Comparison of ENCODE assay signal across 19 cellular contexts in genomic region chr9:98975838-98976237, GRCh38. TPM values are rescaled to one million over a fixed set of nuclear protein-coding genes. Genes with fewer than 3 reads are reported as not detected.
DNase-seq lines count a peak whose midpoint lies in the region; ATAC-seq and TF ChIP-seq lines count a peak whose summit lies in the region.
"Had no signal": no experiment of that assay in that cellular context is flagged by ENCODE, and none has a peak within 500 bp of the region (broad histone marks: within the 10 kb centered on the region; RNA-seq: fewer than 3 reads in every experiment).

No MANE protein-coding gene starts in this region.

- no peak overlapping the region for H3K27ac ChIP-seq in IMR-90 (ENCODE audit: insufficient read depth, low read length)
- peak overlapping the region in 4 of 5 donors; percentile 67 to 85 (median 70) for H3K27ac ChIP-seq in stomach

- POLR2A ChIA-PET in IMR-90 (lab: Charles Lee; ENCODE audit: unreplicated experiment), result no interaction called here

- no peak overlapping the region for H3K14ac ChIP-seq in IMR-90 (replicated peaks; ENCODE audit: low read depth, low read length)

- no peak overlapping the region for H2BK20ac ChIP-seq in IMR-90 (ENCODE audit: low read depth, low read length)

- BruUV-seq in IMR-90 (replicated peaks; lab: Mats Ljungman, UMichigan), result no TSS peak

- in situ Hi-C loops in IMR-90 (cut with MboI; ENCODE audit: low sequenced_read_pairs), result no loop called here

- no peak overlapping the region; the same call in 1 of the 2 replicates for H4K91ac ChIP-seq in IMR-90 (ENCODE audit: insufficient read depth, low read depth, low read length)

- H2BK120ac ChIP-seq in IMR-90 (ENCODE audit: low read depth, low read length), result no peak overlapping the region

- no peak for TF ChIP-seq RAD21 in IMR-90 (IDR thresholded peaks at IDR 0.05; ENCODE audit: low read length)

- H3K9me1 ChIP-seq in IMR-90 (ENCODE audit: insufficient read depth, low read length), result peaks cover 21% of the 10 kb centered on the region

- H3K4me3 Mint-ChIP-seq in brain (peak overlapping the region; percentile 35 to 76 (median 71)), nephron (no peak overlapping the region)
- H3K4me3 Mint-ChIP-seq: CD4-positive, alpha-beta T cell had no signal

- no peak overlapping the region for H2BK15ac ChIP-seq in IMR-90 (ENCODE audit: low read depth, low read length)

- 92% methylated on average over 2 of the region's 3 CpGs; no CpG with 5 or more reads in 1 of the 2 experiments for WGBS in IMR-90 (ENCODE audit: extremely low coverage in 2 of 2, insufficient read length in 1 of 2), 2 experiments
- WGBS in stomach, 5 donors, result 71 to 92% (median 80%) methylated on average over 3 of the region's 3 CpGs

- CTCF ChIA-PET in IMR-90 (lab: Yijun Ruan, JAX), result interaction anchor here (1.4 kb wide), 1 partner anchor 165 kb away, joined by 3 read pairs; no protein-coding TSS in a partner anchor

- H2BK5ac ChIP-seq in IMR-90 (ENCODE audit: low read depth, low read length, poor library complexity, severe bottlenecking), result no peak overlapping the region

- no peak overlapping the region for H3K18ac ChIP-seq in IMR-90 (ENCODE audit: low read depth, low read length)

- no peaks in the 10 kb centered on the region for H3K27me3 ChIP-seq in IMR-90 (ENCODE audit: control insufficient read depth, insufficient read depth, low read length)
- H3K27me3 ChIP-seq in stomach, result peaks cover 0 to 6% (median 0%) of the 10 kb centered on the region in 3 donors

- TF ChIP-seq EP300 in stomach (IDR thresholded peaks at IDR 0.05), result no peak

- H3K36me3 Mint-ChIP-seq in brain, result no peaks in the 10 kb centered on the region
- no peaks in the 10 kb centered on the region for H3K36me3 Mint-ChIP-seq in nephron (ENCODE audit: low read depth)

- dilution Hi-C loops in IMR-90 (cut with HindIII; ENCODE audit: low sequenced_read_pairs, unreplicated experiment), result no loop called here

- no peak overlapping the region for H3K23ac ChIP-seq in IMR-90 (ENCODE audit: low read depth, low read length)

- H3K4ac ChIP-seq in IMR-90 (ENCODE audit: low read depth, low read length), result no peak overlapping the region

- H3K4me2 ChIP-seq in IMR-90 (ENCODE audit: low read depth, low read length), result no peak overlapping the region

- ATAC-seq in IMR-90 (ENCODE audit: low read depth) (no peak), HG03565 (IDR thresholded peaks at IDR 0.05; ENCODE audit: unreplicated experiment) (no peak)

- TF ChIP-seq POLR2A in IMR-90 (IDR thresholded peaks at IDR 0.05; ENCODE audit: low read depth, low read length) (no peak), stomach (IDR thresholded peaks at IDR 0.05) (no peak)

- peaks cover 22% of the 10 kb centered on the region for H3K27me3 Mint-ChIP-seq in brain
- peaks cover 34% of the 10 kb centered on the region for H3K27me3 Mint-ChIP-seq in nephron (ENCODE audit: low read depth)

- H3K9ac ChIP-seq in IMR-90 (ENCODE audit: low read depth, low read length), result no peak overlapping the region

- no peak overlapping the region for H4K5ac ChIP-seq in IMR-90 (ENCODE audit: low read depth, low read length)

- DNase-seq in IMR-90 (no peak), stomach (no peak), AML-193 (lab: John Stamatoyannopoulos, UW) (no peak), retina (no peak)
- DNase-seq: BE2C; Calu3; CD4-positive, alpha-beta T cell; Karpas-422; NCI-H1105 treated with DMSO at 0.1 percent for 48 hours; NCI-H1694 treated with DMSO at 0.1 percent for 48 hours; NCI-H2107; NCI-H345; NCI-H69; NK-92 treated with Interleukin-12 subunit alpha and Interleukin-12 subunit beta, amount 100 ng/mL, for 24 hours had no signal

- intact Hi-C loops in IMR-90 (cut with micrococcal nuclease), result loop anchor here (1.0 to 2.0 kb wide), 3 partner anchors 23 to 164 kb away; no protein-coding TSS in a partner anchor
- intact Hi-C loops in stomach (cut with DNase I; ENCODE audit: low total_unique reads), result no loop called here

- no peak overlapping the region for H4K8ac ChIP-seq in IMR-90 (ENCODE audit: low read depth in 2 of 2, low read length in 2 of 2)

- no peak for TF ChIP-seq CTCF in IMR-90 (conservative IDR thresholded peaks at IDR 0.05; ENCODE audit: low read depth, low read length)
- TF ChIP-seq CTCF in brain (conservative IDR thresholded peaks at IDR 0.05), result no peak
- no peak for TF ChIP-seq CTCF in nephron (IDR thresholded peaks at IDR 0.05; ENCODE audit: unreplicated experiment in 3 of 3)
- TF ChIP-seq CTCF in stomach (IDR thresholded peaks at IDR 0.05), result no peak

- no peak overlapping the region for H2AFZ ChIP-seq in IMR-90 (replicated peaks; ENCODE audit: low read length, poor library complexity)

- peaks cover 74% of the 10 kb centered on the region for H3K4me1 Mint-ChIP-seq in brain
- peaks cover 47% of the 10 kb centered on the region for H3K4me1 Mint-ChIP-seq in nephron

- no peak overlapping the region for H3K4me3 ChIP-seq in IMR-90 (ENCODE audit: insufficient read depth, low read depth, low read length)
- no peak overlapping the region for H3K4me3 ChIP-seq in stomach

- no peaks in the 10 kb centered on the region for H3K36me3 ChIP-seq in IMR-90 (ENCODE audit: control insufficient read depth, insufficient read depth, low read length)
- no peaks in the 10 kb centered on the region for H3K36me3 ChIP-seq in stomach
- H3K36me3 ChIP-seq: BE2C had no signal

- no peak overlapping the region for H3K56ac ChIP-seq in IMR-90 (ENCODE audit: extremely low read depth, insufficient read depth, low read length)

- H3K4me1 ChIP-seq in IMR-90 (ENCODE audit: control insufficient read depth, insufficient read depth, low read length) (peaks cover 22% of the 10 kb centered on the region), stomach (peaks cover 13 to 57% (median 38%) of the 10 kb centered on the region in 4 donors)
- H3K4me1 ChIP-seq: BE2C had no signal

- H3K27ac Mint-ChIP-seq in brain, result peak overlapping the region in 3 of 5 experiments; percentile 3 to 81 (median 54)
- H3K27ac Mint-ChIP-seq in nephron, result peak overlapping the region in 2 of 3 experiments; percentile 8 to 15
- H3K27ac Mint-ChIP-seq: CD4-positive, alpha-beta T cell had no signal

- H4K20me1 ChIP-seq in IMR-90 (ENCODE audit: insufficient read depth, low read length), result no peaks in the 10 kb centered on the region

- H2AK5ac ChIP-seq in IMR-90 (ENCODE audit: low read depth, low read length), result peak overlapping the region; percentile 95; the same call in 1 of the 2 replicates

- H2AK9ac ChIP-seq in IMR-90 (replicated peaks; ENCODE audit: low read depth, low read length, poor library complexity), result no peak overlapping the region

- peaks cover 3 to 31% of the 10 kb centered on the region in 2 experiments; a peak in 3 of 4 replicates for H3K79me1 ChIP-seq in IMR-90 (ENCODE audit: low read depth in 1 of 2, low read length in 2 of 2)

- H3K9me3 ChIP-seq in IMR-90 (ENCODE audit: control insufficient read depth, insufficient read depth, low read length) (no peaks in the 10 kb centered on the region), stomach (no peaks in the 10 kb centered on the region)
- H3K9me3 ChIP-seq: BE2C had no signal

- H3K9me3 Mint-ChIP-seq in brain (peaks cover 0 to 10% (median 0%) of the 10 kb centered on the region in 5 experiments), nephron (no peaks in the 10 kb centered on the region)
- H3K9me3 Mint-ChIP-seq: CD4-positive, alpha-beta T cell had no signal

TF ChIP-seq in IMR-90, 13 proteins besides CTCF, POLR2A, EP300 and RAD21:
- TF ChIP-seq NFE2L2 (IDR thresholded peaks at IDR 0.05; ENCODE audit: low read depth, low read length) (no peak), MAZ (IDR thresholded peaks at IDR 0.05; ENCODE audit: borderline replicate concordance, low read depth, low read length) (no peak), SMC3 (IDR thresholded peaks at IDR 0.05; ENCODE audit: low read depth, low read length) (no peak), CHD1 (IDR thresholded peaks at IDR 0.05; ENCODE audit: low read depth, low read length) (no peak), MAFK (IDR thresholded peaks at IDR 0.05; ENCODE audit: low read depth, low read length) (no peak), BHLHE40 (IDR thresholded peaks at IDR 0.05; ENCODE audit: low read depth, low read length) (no peak), MXI1 (IDR thresholded peaks at IDR 0.05; ENCODE audit: borderline replicate concordance, low read depth, low read length) (no peak)
- TF ChIP-seq, protein P1, sequence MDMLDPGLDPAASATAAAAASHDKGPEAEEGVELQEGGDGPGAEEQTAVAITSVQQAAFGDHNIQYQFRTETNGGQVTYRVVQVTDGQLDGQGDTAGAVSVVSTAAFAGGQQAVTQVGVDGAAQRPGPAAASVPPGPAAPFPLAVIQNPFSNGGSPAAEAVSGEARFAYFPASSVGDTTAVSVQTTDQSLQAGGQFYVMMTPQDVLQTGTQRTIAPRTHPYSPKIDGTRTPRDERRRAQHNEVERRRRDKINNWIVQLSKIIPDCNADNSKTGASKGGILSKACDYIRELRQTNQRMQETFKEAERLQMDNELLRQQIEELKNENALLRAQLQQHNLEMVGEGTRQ (IDR thresholded peaks at IDR 0.05; ENCODE audit: low read depth, low read length), result no peak
- TF ChIP-seq, protein P2, sequence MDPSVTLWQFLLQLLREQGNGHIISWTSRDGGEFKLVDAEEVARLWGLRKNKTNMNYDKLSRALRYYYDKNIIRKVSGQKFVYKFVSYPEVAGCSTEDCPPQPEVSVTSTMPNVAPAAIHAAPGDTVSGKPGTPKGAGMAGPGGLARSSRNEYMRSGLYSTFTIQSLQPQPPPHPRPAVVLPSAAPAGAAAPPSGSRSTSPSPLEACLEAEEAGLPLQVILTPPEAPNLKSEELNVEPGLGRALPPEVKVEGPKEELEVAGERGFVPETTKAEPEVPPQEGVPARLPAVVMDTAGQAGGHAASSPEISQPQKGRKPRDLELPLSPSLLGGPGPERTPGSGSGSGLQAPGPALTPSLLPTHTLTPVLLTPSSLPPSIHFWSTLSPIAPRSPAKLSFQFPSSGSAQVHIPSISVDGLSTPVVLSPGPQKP (IDR thresholded peaks at IDR 0.05; ENCODE audit: borderline replicate concordance, low read depth, low read length), result no peak

RNA-seq across cellular contexts. Expression of gene COL15A1, which starts 32.1 kb away (rescaled TPM):
- total RNA-seq in IMR-90 (2012; rRNA removed) (1.9 and 2.2 TPM in 2 replicates), stomach (100 to 1,000 TPM in 2 of 5 donors, 10 to 100 TPM in 3; 26.3 to 173 (median 32.2) TPM)
- polyA plus RNA-seq in IMR-90 (2012; rRNA removed) (3.1 and 3.7 TPM in 2 replicates), brain (ENCODE audit: insufficient read depth, low read depth, low replicate concordance) (1.1 TPM), stomach (10 to 100 TPM; 10.7 to 13.3 (median 12.0) TPM)
- 1.9 and 4.0 TPM in 2 replicates for polyA plus RNA-seq in IMR-90 (2012; cell fraction: cytosol; rRNA removed)
- 4.3 and 4.6 TPM in 2 replicates for polyA plus RNA-seq in IMR-90 (2012; cell fraction: nucleus; rRNA removed; ENCODE audit: low replicate concordance)
- total RNA-seq: Calu3; CD4-positive, alpha-beta T cell; H7; OCI-LY7 had no signal

Comparison
In these comparisons a context has a peak if more than half of its experiments do, and no peak if none do; other contexts are left out.
1. H3K4me3 Mint-ChIP-seq: peak in brain (5 of 5); none in nephron (0 of 3).